1 cellular context compared by ENCODE assay signal in the genomic region with DNA sequence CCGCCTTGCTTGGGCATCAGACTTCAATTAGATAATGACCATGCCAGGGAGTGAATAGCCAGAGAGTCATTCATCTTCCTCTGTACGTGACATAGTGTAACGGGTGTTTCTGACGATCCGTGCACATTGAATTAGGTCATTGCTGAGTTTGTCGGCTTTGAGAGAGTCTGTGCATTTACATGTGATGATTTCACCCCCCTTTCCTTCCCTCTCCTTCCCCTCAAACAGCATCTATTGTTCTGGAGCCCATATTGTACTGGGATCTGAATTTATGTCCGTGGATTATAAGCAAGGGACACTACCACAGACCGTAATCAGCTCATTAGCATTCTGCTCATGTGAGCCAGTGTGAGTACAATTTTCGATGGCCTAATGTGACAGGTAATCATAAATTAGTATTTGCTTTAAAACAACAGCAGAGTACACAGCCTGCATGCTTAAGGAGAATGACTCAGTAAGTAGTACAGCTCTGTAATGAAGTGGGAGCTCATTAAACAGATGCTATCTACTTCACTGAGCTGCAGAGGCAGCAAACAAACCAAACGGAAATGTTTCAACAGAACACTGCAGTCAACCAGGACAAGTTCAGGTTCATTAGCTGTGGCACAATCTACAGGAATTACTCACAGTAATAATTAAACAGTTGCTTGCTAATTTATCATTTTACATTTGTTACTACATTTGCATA.
TF ChIP-seq lines count a peak whose summit lies in the region.

No MANE protein-coding gene starts in this region.

TF ChIP-seq in HEK293, 187 proteins besides CTCF, POLR2A, EP300 and RAD21 (continued from another document and continues in another):
- peak; percentile 22; the same call in 1 of the 2 replicates for TF ChIP-seq ZNF280D (tag by site-specific recombination; IDR thresholded peaks at IDR 0.05)
- TF ChIP-seq PRDM2 (tag by site-specific recombination; IDR thresholded peaks at IDR 0.05; ENCODE audit: borderline replicate concordance), result no peak
- TF ChIP-seq ZNF114 (tag by site-specific recombination; IDR thresholded peaks at IDR 0.05), result no peak
- peak; percentile 99 for TF ChIP-seq OSR2 (tag by site-specific recombination; IDR thresholded peaks at IDR 0.05)
- peak; percentile 94 for TF ChIP-seq WT1 (tag by site-specific recombination; IDR thresholded peaks at IDR 0.05)
- TF ChIP-seq ZNF302 (tag by site-specific recombination; IDR thresholded peaks at IDR 0.05; ENCODE audit: low read depth), result no peak
- TF ChIP-seq BCL11B (tag by site-specific recombination; IDR thresholded peaks at IDR 0.05; ENCODE audit: low read depth), result no peak
- 0 out of 2 replicates have a peak, but pooled peaks have one; percentile 35 for TF ChIP-seq KLF1 (tag by site-specific recombination; IDR thresholded peaks at IDR 0.05)
- TF ChIP-seq, protein P1, sequence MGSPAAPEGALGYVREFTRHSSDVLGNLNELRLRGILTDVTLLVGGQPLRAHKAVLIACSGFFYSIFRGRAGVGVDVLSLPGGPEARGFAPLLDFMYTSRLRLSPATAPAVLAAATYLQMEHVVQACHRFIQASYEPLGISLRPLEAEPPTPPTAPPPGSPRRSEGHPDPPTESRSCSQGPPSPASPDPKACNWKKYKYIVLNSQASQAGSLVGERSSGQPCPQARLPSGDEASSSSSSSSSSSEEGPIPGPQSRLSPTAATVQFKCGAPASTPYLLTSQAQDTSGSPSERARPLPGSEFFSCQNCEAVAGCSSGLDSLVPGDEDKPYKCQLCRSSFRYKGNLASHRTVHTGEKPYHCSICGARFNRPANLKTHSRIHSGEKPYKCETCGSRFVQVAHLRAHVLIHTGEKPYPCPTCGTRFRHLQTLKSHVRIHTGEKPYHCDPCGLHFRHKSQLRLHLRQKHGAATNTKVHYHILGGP (tag by site-specific recombination; IDR thresholded peaks at IDR 0.05), result peak; percentile 60; the same call in 1 of the 2 replicates
- peak; percentile 72; the same call in 1 of the 2 replicates for TF ChIP-seq MZF1 (tag by site-specific recombination; IDR thresholded peaks at IDR 0.05; ENCODE audit: borderline replicate concordance)
- peak; percentile 83 for TF ChIP-seq ZSCAN30 (tag by site-specific recombination; IDR thresholded peaks at IDR 0.05)
- peak; percentile 89 for TF ChIP-seq PRDM10 (tag by site-specific recombination; IDR thresholded peaks at IDR 0.05)
- TF ChIP-seq ZNF24 (tag by site-specific recombination; IDR thresholded peaks at IDR 0.05), result peak; percentile 97; the same call in 1 of the 2 replicates
- TF ChIP-seq SP2 (tag by site-specific recombination; IDR thresholded peaks at IDR 0.05), result peak; percentile 36
- no peak for TF ChIP-seq EGR2 (tag by site-specific recombination; IDR thresholded peaks at IDR 0.05; ENCODE audit: low read depth)
- TF ChIP-seq ZNF391 (tag by site-specific recombination; IDR thresholded peaks at IDR 0.05; ENCODE audit: borderline replicate concordance, low read depth), result peak; percentile 97
- no peak for TF ChIP-seq ZIC2 (tag by site-specific recombination; IDR thresholded peaks at IDR 0.05)
- TF ChIP-seq, protein P2, sequence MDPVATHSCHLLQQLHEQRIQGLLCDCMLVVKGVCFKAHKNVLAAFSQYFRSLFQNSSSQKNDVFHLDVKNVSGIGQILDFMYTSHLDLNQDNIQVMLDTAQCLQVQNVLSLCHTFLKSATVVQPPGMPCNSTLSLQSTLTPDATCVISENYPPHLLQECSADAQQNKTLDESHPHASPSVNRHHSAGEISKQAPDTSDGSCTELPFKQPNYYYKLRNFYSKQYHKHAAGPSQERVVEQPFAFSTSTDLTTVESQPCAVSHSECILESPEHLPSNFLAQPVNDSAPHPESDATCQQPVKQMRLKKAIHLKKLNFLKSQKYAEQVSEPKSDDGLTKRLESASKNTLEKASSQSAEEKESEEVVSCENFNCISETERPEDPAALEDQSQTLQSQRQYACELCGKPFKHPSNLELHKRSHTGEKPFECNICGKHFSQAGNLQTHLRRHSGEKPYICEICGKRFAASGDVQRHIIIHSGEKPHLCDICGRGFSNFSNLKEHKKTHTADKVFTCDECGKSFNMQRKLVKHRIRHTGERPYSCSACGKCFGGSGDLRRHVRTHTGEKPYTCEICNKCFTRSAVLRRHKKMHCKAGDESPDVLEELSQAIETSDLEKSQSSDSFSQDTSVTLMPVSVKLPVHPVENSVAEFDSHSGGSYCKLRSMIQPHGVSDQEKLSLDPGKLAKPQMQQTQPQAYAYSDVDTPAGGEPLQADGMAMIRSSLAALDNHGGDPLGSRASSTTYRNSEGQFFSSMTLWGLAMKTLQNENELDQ (tag by site-specific recombination; IDR thresholded peaks at IDR 0.05; ENCODE audit: low read depth), result no peak
- TF ChIP-seq KLF16 (tag by site-specific recombination; IDR thresholded peaks at IDR 0.05), result no peak
- TF ChIP-seq HOXA7 (CRISPR knock-in tag; IDR thresholded peaks at IDR 0.05; ENCODE audit: borderline replicate concordance), result no peak
- TF ChIP-seq OVOL3 (tag by site-specific recombination; IDR thresholded peaks at IDR 0.05), result peak; percentile 72
- peak; percentile 13; the same call in 1 of the 2 replicates for TF ChIP-seq KLF9 (tag by site-specific recombination; IDR thresholded peaks at IDR 0.05; ENCODE audit: low read depth)
- peak; percentile 39 for TF ChIP-seq ZNF518A (tag by site-specific recombination; conservative IDR thresholded peaks at IDR 0.05; ENCODE audit: low read depth)
- peak; percentile 82 for TF ChIP-seq ZNF664 (tag by site-specific recombination; IDR thresholded peaks at IDR 0.05)
